ENCODE assay signal across 1 cellular context in genomic region chr22:19523240-19524169, GRCh38.
TF ChIP-seq lines count a peak whose summit lies in the region.

No MANE protein-coding gene starts in this region.

TF ChIP-seq in H1, 55 proteins besides CTCF, POLR2A, EP300 and RAD21 (continued from another document):
- no peak for TF ChIP-seq ATF2 (IDR thresholded peaks at IDR 0.05; ENCODE audit: low read length)
- no peak for TF ChIP-seq SAP30 (IDR thresholded peaks at IDR 0.05; ENCODE audit: insufficient read depth, insufficient replicate concordance, low read length)
- TF ChIP-seq, protein P1, sequence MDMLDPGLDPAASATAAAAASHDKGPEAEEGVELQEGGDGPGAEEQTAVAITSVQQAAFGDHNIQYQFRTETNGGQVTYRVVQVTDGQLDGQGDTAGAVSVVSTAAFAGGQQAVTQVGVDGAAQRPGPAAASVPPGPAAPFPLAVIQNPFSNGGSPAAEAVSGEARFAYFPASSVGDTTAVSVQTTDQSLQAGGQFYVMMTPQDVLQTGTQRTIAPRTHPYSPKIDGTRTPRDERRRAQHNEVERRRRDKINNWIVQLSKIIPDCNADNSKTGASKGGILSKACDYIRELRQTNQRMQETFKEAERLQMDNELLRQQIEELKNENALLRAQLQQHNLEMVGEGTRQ (IDR thresholded peaks at IDR 0.05; ENCODE audit: low read length) = no peak
- no peak for TF ChIP-seq CHD2 (IDR thresholded peaks at IDR 0.05; ENCODE audit: low read length)
- peak; percentile 20; the same call in 1 of the 2 replicates for TF ChIP-seq GABPA (IDR thresholded peaks at IDR 0.05; ENCODE audit: borderline replicate concordance, insufficient read depth, low read length)
- TF ChIP-seq, protein P2, sequence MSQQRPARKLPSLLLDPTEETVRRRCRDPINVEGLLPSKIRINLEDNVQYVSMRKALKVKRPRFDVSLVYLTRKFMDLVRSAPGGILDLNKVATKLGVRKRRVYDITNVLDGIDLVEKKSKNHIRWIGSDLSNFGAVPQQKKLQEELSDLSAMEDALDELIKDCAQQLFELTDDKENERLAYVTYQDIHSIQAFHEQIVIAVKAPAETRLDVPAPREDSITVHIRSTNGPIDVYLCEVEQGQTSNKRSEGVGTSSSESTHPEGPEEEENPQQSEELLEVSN (IDR thresholded peaks at IDR 0.05) = peak; percentile 67
- TF ChIP-seq JUN (IDR thresholded peaks at IDR 0.05; ENCODE audit: low read depth, low read length) = no peak
- no peak for TF ChIP-seq KDM4A (IDR thresholded peaks at IDR 0.05; ENCODE audit: low read depth, low read length, severe bottlenecking)
- TF ChIP-seq MAFK (IDR thresholded peaks at IDR 0.05; ENCODE audit: low read depth, low read length) = no peak
- no peak for TF ChIP-seq POLR2AphosphoS5 (IDR thresholded peaks at IDR 0.05; ENCODE audit: low read depth, low read length)
- peak; percentile 14; the same call in 1 of the 2 replicates for TF ChIP-seq CREB1 (IDR thresholded peaks at IDR 0.05)
- no peak for TF ChIP-seq SIN3A (conservative IDR thresholded peaks at IDR 0.05 in 1 of 2, IDR thresholded peaks at IDR 0.05 in 1 of 2; ENCODE audit: low read depth in 1 of 2, low read length in 2 of 2)
- TF ChIP-seq BCL11A (IDR thresholded peaks at IDR 0.05; ENCODE audit: low read depth in 2 of 2, low read length in 2 of 2) = no peak
- TF ChIP-seq EGR1 (IDR thresholded peaks at IDR 0.05; ENCODE audit: borderline replicate concordance, low read depth, low read length) = no peak
- TF ChIP-seq SP2 (IDR thresholded peaks at IDR 0.05; ENCODE audit: low read length) = no peak
- no peak for TF ChIP-seq TAF7 (optimal IDR thresholded peaks at IDR 0.05; ENCODE audit: borderline replicate concordance, low read depth, low read length)
- no peak for TF ChIP-seq SRF (IDR thresholded peaks at IDR 0.05; ENCODE audit: low read depth, low read length)
- TF ChIP-seq RXRA (IDR thresholded peaks at IDR 0.05; ENCODE audit: insufficient read depth, low read depth, low read length) = no peak
- no peak for TF ChIP-seq SIX5 (IDR thresholded peaks at IDR 0.05; ENCODE audit: low read depth, low read length)
- TF ChIP-seq BRCA1 (IDR thresholded peaks at IDR 0.05; ENCODE audit: low read depth, low read length) = no peak
- TF ChIP-seq JUND (IDR thresholded peaks at IDR 0.05; ENCODE audit: low read length) = no peak
- no peak; a peak in 1 of 4 replicates for TF ChIP-seq HDAC2 (IDR thresholded peaks at IDR 0.05; ENCODE audit: borderline replicate concordance in 1 of 2, low read depth in 2 of 2, low read length in 2 of 2)
- no peak for TF ChIP-seq CHD7 (IDR thresholded peaks at IDR 0.05; ENCODE audit: insufficient replicate concordance, low read length)
- no peak for TF ChIP-seq SIRT6 (IDR thresholded peaks at IDR 0.05; ENCODE audit: low read length)
- no peak for TF ChIP-seq FOSL1 (IDR thresholded peaks at IDR 0.05; ENCODE audit: insufficient read depth, low read depth, low read length)
- no peak for TF ChIP-seq CTBP2 (IDR thresholded peaks at IDR 0.05; ENCODE audit: borderline replicate concordance, insufficient read depth, insufficient read length, low read length)
- TF ChIP-seq RNF2 (IDR thresholded peaks at IDR 0.05; ENCODE audit: borderline replicate concordance, low read depth, low read length, missing control alignments, poor library complexity, severe bottlenecking) = no peak
- TF ChIP-seq NANOG (IDR thresholded peaks at IDR 0.05; ENCODE audit: insufficient read depth, low read depth, low read length, poor library complexity, severe bottlenecking) = no peak
- no peak for TF ChIP-seq CEBPB (IDR thresholded peaks at IDR 0.05; ENCODE audit: low read depth, low read length)
- TF ChIP-seq RFX5 (IDR thresholded peaks at IDR 0.05; ENCODE audit: borderline replicate concordance, low read depth, low read length) = no peak
- TF ChIP-seq CBX5 (IDR thresholded peaks at IDR 0.05; ENCODE audit: low read depth, low read length) = no peak
- TF ChIP-seq EZH2 (IDR thresholded peaks at IDR 0.05; ENCODE audit: low read depth, low read length, severe bottlenecking) = peak; percentile 72
- peak; percentile 83 for TF ChIP-seq MAX (IDR thresholded peaks at IDR 0.05)
- peak; percentile 64; the same call in 1 of the 2 replicates for TF ChIP-seq SUZ12 (IDR thresholded peaks at IDR 0.05; ENCODE audit: low read length)
- 0 out of 2 replicates have a peak, but pooled peaks have one; percentile 9 for TF ChIP-seq RBBP5 (IDR thresholded peaks at IDR 0.05; ENCODE audit: borderline replicate concordance, low read depth, low read length)
- no peak for TF ChIP-seq TAF1 (IDR thresholded peaks at IDR 0.05; ENCODE audit: low read depth, low read length)
- no peak for TF ChIP-seq NRF1 (IDR thresholded peaks at IDR 0.05; ENCODE audit: low read depth, low read length)
- TF ChIP-seq KDM5A (IDR thresholded peaks at IDR 0.05; ENCODE audit: low read length) = no peak
- TF ChIP-seq POU5F1 (IDR thresholded peaks at IDR 0.05; ENCODE audit: low read depth, low read length) = no peak
- no peak for TF ChIP-seq TCF12 (IDR thresholded peaks at IDR 0.05; ENCODE audit: low read depth, low read length)
- TF ChIP-seq ASH2L (IDR thresholded peaks at IDR 0.05; ENCODE audit: low read length) = peak; percentile 74
- peak; percentile 47; the same call in 1 of the 2 replicates for TF ChIP-seq TBP (IDR thresholded peaks at IDR 0.05; ENCODE audit: low read depth, low read length)
- no peak for TF ChIP-seq PHF8 (conservative IDR thresholded peaks at IDR 0.05; ENCODE audit: low read depth, low read length)
- TF ChIP-seq BACH1 (IDR thresholded peaks at IDR 0.05; ENCODE audit: low read length) = 0 out of 2 replicates have a peak, but pooled peaks have one; percentile 48
TF ChIP-seq in H1: peak in this region for 10.
